Comparison of ENCODE assay signal across 17 cellular contexts in genomic region chr4:157994863-157995262, GRCh38.
A peak's percentile ranks its signal among the peaks of the same experiment; 100 is the strongest.
DNase-seq lines count a peak whose midpoint lies in the region; ATAC-seq and TF ChIP-seq lines count a peak whose summit lies in the region.
"Had no signal": no experiment of that assay in that cellular context is flagged by ENCODE, and none has a peak within 500 bp of the region (broad histone marks: within the 10 kb centered on the region; RNA-seq: fewer than 3 reads in every experiment).

No MANE protein-coding gene starts in this region.

- peaks cover 23% of the 10 kb centered on the region for H3K4me1 Mint-ChIP-seq in nephron
- H3K4me1 Mint-ChIP-seq: B cell; stimulated activated memory B cell treated with anti-CD40 and anti-IgM and Interleukin-4, amounts not matched to agents 10 μg/mL and 1 μg/mL and 100 μg/mL, for 72 hours had no signal

- H3K4me3 ChIP-seq in BLaER1 treated with 17β-estradiol and CSF1 and Interleukin-3, amounts not matched to agents 10 nM and 100 nM: no peak overlapping the region
- H3K4me3 ChIP-seq: breast epithelium, vagina had no signal

- H3K4me3 Mint-ChIP-seq in nephron: no peak overlapping the region
- H3K4me3 Mint-ChIP-seq: B cell; stimulated activated memory B cell treated with anti-CD40 and anti-IgM and Interleukin-4, amounts not matched to agents 10 μg/mL and 1 μg/mL and 100 μg/mL, for 72 hours had no signal

- TF ChIP-seq CTCF in nephron (IDR thresholded peaks at IDR 0.05; ENCODE audit: unreplicated experiment in 3 of 3): no peak

- H3K27ac ChIP-seq in BLaER1 treated with 17β-estradiol and CSF1 and Interleukin-3, amounts not matched to agents 10 nM and 100 nM: peak overlapping the region in 7 of 11 experiments; percentile 25 to 75 (median 71); a peak in 11 of 22 replicates
- peak overlapping the region; percentile 22 for H3K27ac ChIP-seq in epithelial cell of prostate
- H3K27ac ChIP-seq: breast epithelium, vagina had no signal

- H3K36me3 Mint-ChIP-seq in nephron (ENCODE audit: low read depth): no peaks in the 10 kb centered on the region
- H3K36me3 Mint-ChIP-seq: stimulated activated memory B cell treated with anti-CD40 and anti-IgM and Interleukin-4, amounts not matched to agents 10 μg/mL and 1 μg/mL and 100 μg/mL, for 72 hours had no signal

- H3K27me3 ChIP-seq in BLaER1 treated with 17β-estradiol and CSF1 and Interleukin-3, amounts not matched to agents 10 nM and 100 nM: no peaks in the 10 kb centered on the region
- H3K27me3 ChIP-seq: breast epithelium, vagina had no signal

- H3K9me3 ChIP-seq in BLaER1 treated with 17β-estradiol and CSF1 and Interleukin-3, amounts not matched to agents 10 nM and 100 nM (replicated peaks in 1 of 11): peaks cover 0 to 10% (median 0%) of the 10 kb centered on the region in 11 experiments; a peak in 2 of 22 replicates
- H3K9me3 ChIP-seq: breast epithelium, vagina had no signal

- peak overlapping the region; percentile 45 to 75 (median 49) for H3K27ac Mint-ChIP-seq in nephron
- H3K27ac Mint-ChIP-seq: B cell; stimulated activated memory B cell treated with anti-CD40 and anti-IgM and Interleukin-4, amounts not matched to agents 10 μg/mL and 1 μg/mL and 100 μg/mL, for 72 hours had no signal

- ATAC-seq in GM21390 (IDR thresholded peaks at IDR 0.05; ENCODE audit: unreplicated experiment) (no peak), HG03521 (IDR thresholded peaks at IDR 0.05; ENCODE audit: unreplicated experiment) (no peak)
- ATAC-seq: stimulated activated memory B cell treated with anti-CD40 and anti-IgM and Interleukin-4, amounts not matched to agents 10 μg/mL and 1 μg/mL and 100 μg/mL, for 72 hours had no signal

- no peaks in the 10 kb centered on the region for H3K36me3 ChIP-seq in BLaER1 treated with 17β-estradiol and CSF1 and Interleukin-3, amounts not matched to agents 10 nM and 100 nM
- H3K36me3 ChIP-seq: breast epithelium, vagina had no signal

- H3K27me3 Mint-ChIP-seq in nephron (ENCODE audit: low read depth): no peaks in the 10 kb centered on the region
- H3K27me3 Mint-ChIP-seq: B cell; stimulated activated memory B cell treated with anti-CD40 and anti-IgM and Interleukin-4, amounts not matched to agents 10 μg/mL and 1 μg/mL and 100 μg/mL, for 72 hours had no signal

- H3K9me3 Mint-ChIP-seq in nephron: no peaks in the 10 kb centered on the region
- H3K9me3 Mint-ChIP-seq: stimulated activated memory B cell treated with anti-CD40 and anti-IgM and Interleukin-4, amounts not matched to agents 10 μg/mL and 1 μg/mL and 100 μg/mL, for 72 hours had no signal

- H3K4me2 ChIP-seq in BLaER1 treated with 17β-estradiol and CSF1 and Interleukin-3, amounts not matched to agents 10 nM and 100 nM: peak overlapping the region in 4 of 11 experiments; percentile 33 to 75 (median 42); a peak in 7 of 22 replicates

- no peaks in the 10 kb centered on the region for H4K20me1 ChIP-seq in BLaER1 treated with 17β-estradiol and CSF1 and Interleukin-3, amounts not matched to agents 10 nM and 100 nM

- peak overlapping the region in 1 of 11 experiments; percentile 29; a peak in 2 of 22 replicates for H3K9ac ChIP-seq in BLaER1 treated with 17β-estradiol and CSF1 and Interleukin-3, amounts not matched to agents 10 nM and 100 nM

- peaks cover 0 to 68% (median 3%) of the 10 kb centered on the region in 10 experiments; a peak in 10 of 20 replicates for H3K4me1 ChIP-seq in BLaER1 treated with 17β-estradiol and CSF1 and Interleukin-3, amounts not matched to agents 10 nM and 100 nM
- H3K4me1 ChIP-seq: breast epithelium had no signal

- DNase-seq in NCI-H69 (lab: John Stamatoyannopoulos, UW) (peak; percentile 40), epithelial cell of prostate (ENCODE audit: low read depth, low spot score) (no peak), NCI-H526 (lab: John Stamatoyannopoulos, UW) (no peak), GOT3 (lab: John Stamatoyannopoulos, UW) (no peak)
- DNase-seq: activated CD4-positive, alpha-beta T cell treated with anti-CD3 and anti-CD28 coated beads, Interleukin-2, amount 50 U/mL, for 48 hours; activated effector memory CD4-positive, alpha-beta T cell treated with anti-CD3 and anti-CD28 coated beads, Interleukin-2, amount 50 U/mL, for 16 hours; NCI-H1092 treated with DMSO at 0.1 percent for 48 hours; NCI-H524; stimulated activated CD4-positive, alpha-beta T cell treated with anti-CD3 and anti-CD28 coated beads, Interleukin-4, amount 100 ng/mL, for 24 hours had no signal
